In genomic region chr2:177255227-177255601, GRCh38 we compare ENCODE assay signal across 11 cellular contexts. TPM values are rescaled to one million over a fixed set of nuclear protein-coding genes. Genes with fewer than 3 reads are reported as not detected.
DNase-seq lines count a peak whose midpoint lies in the region; ATAC-seq, FAIRE-seq and TF ChIP-seq lines count a peak whose summit lies in the region.
"Had no signal": no experiment of that assay in that cellular context is flagged by ENCODE, and none has a peak within 500 bp of the region (broad histone marks: within the 10 kb centered on the region; RNA-seq: fewer than 3 reads in every experiment).

No MANE protein-coding gene starts in this region.

- peaks cover 99% of the 10 kb centered on the region for H3K79me2 ChIP-seq in DND-41 (ENCODE audit: insufficient read depth, low read length)

- 54% methylated on average over 2 of the region's 2 CpGs for WGBS in esophagus, 2 donors
- 12 to 42% (median 26%) methylated on average over 2 of the region's 2 CpGs for WGBS in small intestine, 3 donors

- H3K36me3 ChIP-seq in DND-41 (ENCODE audit: insufficient read depth, low read length) (peaks cover 60% of the 10 kb centered on the region), esophagus (ENCODE audit: control insufficient read depth in 2 of 2, insufficient read depth in 2 of 2, low read length in 1 of 2) (peaks cover 0 to 6% of the 10 kb centered on the region in 2 donors), small intestine (ENCODE audit: control insufficient read depth in 2 of 2, insufficient read depth in 2 of 2, low read length in 2 of 2) (no peaks in the 10 kb centered on the region)

- H3K9ac ChIP-seq in DND-41 (ENCODE audit: low read depth, low read length) = no peak overlapping the region

- H3K4me1 ChIP-seq in DND-41 (ENCODE audit: insufficient read depth, low read length) (peaks cover 31% of the 10 kb centered on the region), esophagus (ENCODE audit: control insufficient read depth in 2 of 2, insufficient read depth in 2 of 2, low read length in 1 of 2) (peaks cover 13 to 19% of the 10 kb centered on the region in 2 donors), small intestine (ENCODE audit: control insufficient read depth in 2 of 2, insufficient read depth in 1 of 2, low read depth in 1 of 2, low read length in 1 of 2) (peaks cover 27 to 47% of the 10 kb centered on the region in 2 donors)

- TF ChIP-seq CTCF in DND-41 (IDR thresholded peaks at IDR 0.05; ENCODE audit: borderline replicate concordance, extremely low read depth, low read length, poor library complexity, severe bottlenecking) = no peak

- H3K9me3 ChIP-seq in DND-41 (ENCODE audit: insufficient read depth, low read length, severe bottlenecking) = no peaks in the 10 kb centered on the region
- no peaks in the 10 kb centered on the region for H3K9me3 ChIP-seq in T-helper 17 cell (ENCODE audit: control insufficient read depth, low read length, poor library complexity, severe bottlenecking)
- H3K9me3 ChIP-seq in esophagus (ENCODE audit: control insufficient read depth in 2 of 2, insufficient read depth in 1 of 2, low read depth in 1 of 2, low read length in 1 of 2) = no peaks in the 10 kb centered on the region
- H3K9me3 ChIP-seq in small intestine (ENCODE audit: control insufficient read depth, low read depth) = no peaks in the 10 kb centered on the region

- ATAC-seq in DND-41 (ENCODE audit: insufficient read depth, low read depth) (no peak), T-helper 17 cell (no peak)

- H4K20me1 ChIP-seq in DND-41 (ENCODE audit: insufficient read depth, low read length) = peaks cover 93% of the 10 kb centered on the region

- H3K27ac ChIP-seq in DND-41 (ENCODE audit: low read length) (peak overlapping the region; percentile 32; the same call in 1 of the 2 replicates), esophagus (ENCODE audit: low read depth in 2 of 2, low read length in 1 of 2) (peak overlapping the region; percentile 75 to 77), small intestine (ENCODE audit: low read depth in 1 of 2, low read length in 1 of 2) (peak overlapping the region; percentile 42 to 87)

- no peak overlapping the region for H3K4me3 ChIP-seq in DND-41 (ENCODE audit: low read depth in 1 of 2, low read length in 2 of 2)
- H3K4me3 ChIP-seq in esophagus (ENCODE audit: low read depth in 1 of 2, low read length in 2 of 2) = no peak overlapping the region
- H3K4me3 ChIP-seq in small intestine (ENCODE audit: low read depth in 1 of 2, low read length in 2 of 2) = no peak overlapping the region

- H3K36me3 Mint-ChIP-seq in T-helper 17 cell (ENCODE audit: low read depth) = peaks cover 2% of the 10 kb centered on the region

- no peak for DNase-seq in DND-41
- DNase-seq in T-helper 17 cell = no peak
- DNase-seq in small intestine = no peak
- no peak for DNase-seq in dermis blood vessel endothelial cell
- DNase-seq in DMS114 treated with DMSO at 0.1 percent for 48 hours (lab: John Stamatoyannopoulos, UW; ENCODE audit: unreplicated experiment) = no peak
- DNase-seq in frontal cortex (ENCODE audit: low spot score in 2 of 2) = no peak
- DNase-seq: activated CD4-positive, CD25-positive, alpha-beta regulatory T cell treated with anti-CD3 and anti-CD28 coated beads, Interleukin-2, amount 50 U/mL, for 72 hours; DMS 273 treated with DMSO at 0.1 percent for 48 hours; NCI-H446 treated with DMSO at 0.1 percent for 48 hours; SIG-M5 had no signal

- H3K4me3 Mint-ChIP-seq in T-helper 17 cell = no peak overlapping the region

- FAIRE-seq in small intestine (lab: Jason Lieb, UNC) (no peak), frontal cortex (lab: Jason Lieb, UNC) (no peak)

- H3K27me3 ChIP-seq in DND-41 (ENCODE audit: insufficient read depth, low read length, poor library complexity) (no peaks in the 10 kb centered on the region), esophagus (ENCODE audit: control insufficient read depth in 1 of 2, insufficient read depth in 2 of 2, low read length in 2 of 2) (no peaks in the 10 kb centered on the region), small intestine (ENCODE audit: control insufficient read depth in 2 of 2, insufficient read depth in 2 of 2, low read length in 2 of 2) (no peaks in the 10 kb centered on the region)

- no peaks in the 10 kb centered on the region for H3K27me3 Mint-ChIP-seq in T-helper 17 cell

- peak overlapping the region; percentile 19 for H3K27ac Mint-ChIP-seq in T-helper 17 cell

- H3K4me2 ChIP-seq in DND-41 (ENCODE audit: insufficient read depth, low read length) = no peak overlapping the region

- H3K4me1 Mint-ChIP-seq in T-helper 17 cell = peaks cover 62% of the 10 kb centered on the region

- no peak overlapping the region for H2AFZ ChIP-seq in DND-41 (ENCODE audit: low read depth, low read length)

RNA-seq across cellular contexts. Expression of gene NFE2L2, which starts 9.3 kb away (rescaled TPM):
- total RNA-seq in T-helper 17 cell (10 to 100 TPM; 58.0 to 65.5 TPM), dermis blood vessel endothelial cell (57.9 and 69.9 TPM in 2 replicates), frontal cortex (8.6 TPM)
- polyA plus RNA-seq in esophagus (100 to 1,000 TPM in 1 of 2 donors, 10 to 100 TPM in 1; 91.9 to 155 TPM), small intestine (10 to 100 TPM; 56.7 to 94.2 (median 74.0) TPM)

RNA-seq across cellular contexts. Expression of gene HNRNPA3, which starts 42.6 kb away (rescaled TPM):
- 100 to 1,000 TPM; 179 to 183 TPM for total RNA-seq in T-helper 17 cell
- polyA plus RNA-seq in esophagus = 100 to 1,000 TPM; 202 to 240 TPM
- 100 to 1,000 TPM in 2 of 3 donors, 10 to 100 TPM in 1; 73.4 to 279 (median 101) TPM for polyA plus RNA-seq in small intestine
- 40.7 and 83.4 TPM in 2 replicates for total RNA-seq in dermis blood vessel endothelial cell
- 63.2 TPM for total RNA-seq in frontal cortex
